ENCODE assay signal across 17 cellular contexts in genomic region chr11:95708681-95709080, GRCh38.
DNase-seq lines count a peak whose midpoint lies in the region; ATAC-seq, FAIRE-seq and TF ChIP-seq lines count a peak whose summit lies in the region.
"Had no signal": no experiment of that assay in that cellular context is flagged by ENCODE, and none has a peak within 500 bp of the region (broad histone marks: within the 10 kb centered on the region; RNA-seq: fewer than 3 reads in every experiment).

No MANE protein-coding gene starts in this region.

- no peaks in the 10 kb centered on the region for H3K27me3 Mint-ChIP-seq in Caco-2 (ENCODE audit: insufficient read depth, unreplicated experiment)

- H3K4me2 ChIP-seq in H1 (ENCODE audit: insufficient read depth in 1 of 2, low read depth in 2 of 2, low read length in 2 of 2), result no peak overlapping the region
- no peak overlapping the region for H3K4me2 ChIP-seq in neuronal stem cell (ENCODE audit: insufficient read depth, low read length, poor library complexity, severe bottlenecking)

- H3K27me3 ChIP-seq in Caco-2 (replicated peaks; ENCODE audit: control insufficient read depth, insufficient read depth, low read length) (no peaks in the 10 kb centered on the region), H1 (replicated peaks in 1 of 4; ENCODE audit: control insufficient read depth in 3 of 4, extremely low read depth in 1 of 4, insufficient read depth in 3 of 4, low read length in 3 of 4) (peaks cover 0 to 1% (median 0%) of the 10 kb centered on the region in 4 experiments; a peak in 1 of 7 replicates), neuronal stem cell (ENCODE audit: control insufficient read depth in 3 of 3, insufficient read depth in 3 of 3, low read depth in 1 of 3, low read length in 3 of 3) (no peaks in the 10 kb centered on the region)

- DNase-seq in Caco-2, result peak; percentile 52 to 63
- DNase-seq in ELF-1 (ENCODE audit: low read depth, low spot score), result peak; percentile 16
- DNase-seq in H1 (ENCODE audit: low read depth in 1 of 2, low spot score in 2 of 2), result no peak
- peak; percentile 27 for DNase-seq in neuronal stem cell (ENCODE audit: low spot score)
- no peak for DNase-seq in Kasumi-1 (lab: John Stamatoyannopoulos, UW)
- no peak for DNase-seq in retina
- DNase-seq: C1 segment of cervical spinal cord; CD4-positive, alpha-beta memory T cell; COR-L47; DMS153; DND-41; GDM1; GM23248; H9; HFFc6 had no signal

- intact Hi-C loops in Caco-2 (cut with micrococcal nuclease; ENCODE audit: unreplicated experiment), result loop anchor here (1.0 to 5.0 kb wide), 4 partner anchors 56 to 641 kb away; partner anchors contain the start of gene SRSF8

- POLR2A ChIA-PET in Caco-2 (lab: Charles Lee), result interaction anchor here (1.1 kb wide), 1 partner anchor 477 kb away, joined by 3 read pairs; the partner anchor contains the start of gene SESN3
- POLR2A ChIA-PET in H1 (lab: Charles Lee; ENCODE audit: partially characterized antibody), result no interaction called here

- peaks cover 24% of the 10 kb centered on the region for H3K4me1 Mint-ChIP-seq in Caco-2 (ENCODE audit: low read depth, unreplicated experiment)

- H3K23me2 ChIP-seq in H1 (ENCODE audit: low read depth, low read length), result no peaks in the 10 kb centered on the region

- TF ChIP-seq RAD21 in H1 (IDR thresholded peaks at IDR 0.05 in 1 of 2, conservative IDR thresholded peaks at IDR 0.05 in 1 of 2; ENCODE audit: low read depth in 2 of 2, low read length in 2 of 2), result no peak

- H3K9me3 ChIP-seq in Caco-2 (no peaks in the 10 kb centered on the region), H1 (ENCODE audit: insufficient read depth in 2 of 2, low read depth in 1 of 2, low read length in 1 of 2) (no peaks in the 10 kb centered on the region), neuronal stem cell (replicated peaks in 1 of 2; ENCODE audit: control insufficient read depth in 2 of 2, insufficient read depth in 1 of 2, low read depth in 1 of 2, low read length in 2 of 2) (no peaks in the 10 kb centered on the region)

- no peak overlapping the region for H3K56ac ChIP-seq in H1 (replicated peaks; ENCODE audit: insufficient read length, low read depth, low read length)

- TF ChIP-seq EP300 in H1 (IDR thresholded peaks at IDR 0.05; ENCODE audit: borderline replicate concordance in 1 of 2, low read depth in 2 of 2, low read length in 2 of 2), result no peak

- H3K79me2 ChIP-seq in H1 (ENCODE audit: control insufficient read depth in 1 of 2, insufficient read depth in 2 of 2, low read length in 2 of 2), result no peaks in the 10 kb centered on the region

- no peak overlapping the region for H3K4ac ChIP-seq in H1 (replicated peaks; ENCODE audit: insufficient read length, low read depth, low read length)
- no peak overlapping the region for H3K4ac ChIP-seq in neuronal stem cell (ENCODE audit: low read length)

- TF ChIP-seq CTCF in Caco-2 (IDR thresholded peaks at IDR 0.05; ENCODE audit: insufficient read depth in 1 of 2, low read depth in 1 of 2, low read length in 1 of 2, severe bottlenecking in 1 of 2, unreplicated experiment in 1 of 2), result no peak
- TF ChIP-seq CTCF in H1 (IDR thresholded peaks at IDR 0.05; ENCODE audit: control extremely low read depth in 1 of 3, insufficient read depth in 1 of 3, low read depth in 1 of 3, low read length in 3 of 3), result no peak

- no peaks in the 10 kb centered on the region for H4K20me1 ChIP-seq in H1 (replicated peaks in 1 of 2; ENCODE audit: control insufficient read depth in 1 of 2, insufficient read depth in 2 of 2, low read length in 2 of 2)

- H4K5ac ChIP-seq in H1 (ENCODE audit: insufficient read length, low read depth, low read length), result no peak overlapping the region

- H2AFZ ChIP-seq in H1 (ENCODE audit: low read length), result no peak overlapping the region
- no peak overlapping the region for H2AFZ ChIP-seq in neuronal stem cell (ENCODE audit: low read length)
- H2AFZ ChIP-seq: GM23248 had no signal

- CTCF ChIA-PET in Caco-2 (lab: Charles Lee) (interaction anchor here (1.1 to 6.3 kb wide), 2 partner anchors 345 to 555 kb away, joined by 3 to 67 read pairs; no protein-coding TSS in a partner anchor), H1 (lab: Charles Lee; ENCODE audit: partially characterized antibody) (interaction anchor here (0.6 to 23.9 kb wide), 12 partner anchors 9 to 555 kb away, joined by 3 to 407 read pairs (median 5); no protein-coding TSS in a partner anchor)

- H2BK120ac ChIP-seq in H1 (replicated peaks; ENCODE audit: low read depth, low read length), result no peak overlapping the region
- H2BK120ac ChIP-seq in neuronal stem cell (ENCODE audit: low read depth, low read length), result no peak overlapping the region

- H3K27ac ChIP-seq in H1 (ENCODE audit: low read depth, low read length), result no peak overlapping the region
- H3K27ac ChIP-seq in neuronal stem cell (replicated peaks; ENCODE audit: low read length), result peak overlapping the region; percentile 24
- H3K27ac ChIP-seq: GM23248 had no signal

- H3K27ac Mint-ChIP-seq in Caco-2 (ENCODE audit: unreplicated experiment), result peak overlapping the region; percentile 40
- H3K27ac Mint-ChIP-seq: H9, HFFc6 had no signal

- peaks cover 30% of the 10 kb centered on the region for H3K4me1 ChIP-seq in Caco-2
- H3K4me1 ChIP-seq in H1 (replicated peaks in 1 of 4; ENCODE audit: control insufficient read depth in 3 of 4, insufficient read depth in 4 of 4, low read length in 3 of 4), result 0 out of 7 replicates have a peak, but pooled peaks cover 0 to 2% (median 0%) of the 10 kb centered on the region in 4 experiments
- H3K4me1 ChIP-seq in neuronal stem cell (ENCODE audit: control insufficient read depth in 2 of 2, insufficient read depth in 1 of 2, low read depth in 1 of 2, low read length in 2 of 2), result peaks cover 6% of the 10 kb centered on the region in 2 donors

- BruUV-seq in Caco-2 (replicated peaks; lab: Mats Ljungman, UMichigan), result no TSS peak

- H3K4me3 ChIP-seq in Caco-2 (ENCODE audit: low read depth, low read length), result no peak overlapping the region
- H3K4me3 ChIP-seq in H1 (ENCODE audit: extremely low read depth in 1 of 4, insufficient read depth in 2 of 4, low read depth in 3 of 4, low read length in 4 of 4), result no peak overlapping the region
- no peak overlapping the region for H3K4me3 ChIP-seq in neuronal stem cell (ENCODE audit: low read length in 2 of 2)
- H3K4me3 ChIP-seq: GM12878, GM23248 had no signal

- WGBS in H1 (ENCODE audit: extremely low coverage in 1 of 2, insufficient coverage in 1 of 2, insufficient read length in 1 of 2, insufficient replicate concordance in 2 of 2, low coverage in 1 of 2, low lambda C conversion rate in 2 of 2, missing lambda C conversion rate in 1 of 2), 2 experiments, result 89% methylated on average over 1 of the region's 1 CpG; no CpG with 5 or more reads in 1 of the 2 experiments
- no CpG with 5 or more reads among the region's 1 CpG for WGBS in neuronal stem cell (ENCODE audit: extremely low coverage in 2 of 2, insufficient read length in 2 of 2, insufficient replicate concordance in 1 of 2), 2 donors

- H3K9ac ChIP-seq in H1 (replicated peaks in 1 of 4; ENCODE audit: extremely low read depth in 1 of 4, low read depth in 3 of 4, low read length in 3 of 4) (no peak overlapping the region), neuronal stem cell (ENCODE audit: low read depth, low read length, poor library complexity) (no peak overlapping the region)
- H3K9ac ChIP-seq: GM23248 had no signal

- no peaks in the 10 kb centered on the region for H3K9me3 Mint-ChIP-seq in Caco-2 (ENCODE audit: unreplicated experiment)
- H3K9me3 Mint-ChIP-seq: CD4-positive, alpha-beta memory T cell; H9; HFFc6 had no signal

- H2BK15ac ChIP-seq in H1 (ENCODE audit: low read length) (no peak overlapping the region), neuronal stem cell (ENCODE audit: low read length) (no peak overlapping the region)

- H2BK5ac ChIP-seq in H1 (ENCODE audit: low read depth, low read length) (no peak overlapping the region), neuronal stem cell (ENCODE audit: low read length) (no peak overlapping the region)

- H3K23ac ChIP-seq in H1 (ENCODE audit: insufficient read length) (no peak overlapping the region), neuronal stem cell (ENCODE audit: low read depth, low read length, poor library complexity) (no peak overlapping the region)

- H3K36me3 ChIP-seq in Caco-2 (ENCODE audit: control insufficient read depth, insufficient read depth, low read length) (no peaks in the 10 kb centered on the region), H1 (ENCODE audit: control insufficient read depth in 2 of 4, insufficient read depth in 4 of 4, low read length in 3 of 4) (no peaks in the 10 kb centered on the region), neuronal stem cell (replicated peaks in 1 of 2; ENCODE audit: control insufficient read depth in 2 of 2, insufficient read depth in 2 of 2, low read length in 2 of 2) (no peaks in the 10 kb centered on the region)

- TF ChIP-seq POLR2A in H1 (IDR thresholded peaks at IDR 0.05; ENCODE audit: control extremely low read depth in 1 of 2, low read depth in 2 of 2, low read length in 2 of 2), result no peak

- H2BK12ac ChIP-seq in H1 (ENCODE audit: low read depth, low read length), result no peak overlapping the region
- no peak overlapping the region for H2BK12ac ChIP-seq in neuronal stem cell (ENCODE audit: low read length)

- peak overlapping the region; percentile 0 for H3K4me3 Mint-ChIP-seq in Caco-2 (ENCODE audit: unreplicated experiment)
- H3K4me3 Mint-ChIP-seq: H9, HFFc6 had no signal

- H3K14ac ChIP-seq in H1 (ENCODE audit: insufficient read length) (no peak overlapping the region), neuronal stem cell (ENCODE audit: low read length) (no peak overlapping the region)

- 0 out of 2 replicates have a peak overlapping the region, but pooled peaks have one; percentile 19 for H2BK20ac ChIP-seq in H1 (ENCODE audit: low read length)

- no peak overlapping the region for H4K91ac ChIP-seq in H1 (replicated peaks; ENCODE audit: insufficient read length, low read length)
- H4K91ac ChIP-seq in neuronal stem cell (ENCODE audit: low read depth, low read length, poor library complexity), result no peak overlapping the region

- no peak for ATAC-seq in HG02938 (IDR thresholded peaks at IDR 0.05; ENCODE audit: unreplicated experiment)
- ATAC-seq: GM12878 had no signal

- no peaks in the 10 kb centered on the region for H3K79me1 ChIP-seq in H1 (ENCODE audit: low read depth, low read length)
- H3K79me1 ChIP-seq in neuronal stem cell (ENCODE audit: low read depth, low read length), result no peaks in the 10 kb centered on the region

- no peak overlapping the region for H2AK5ac ChIP-seq in H1 (ENCODE audit: low read depth, low read length)
- H2AK5ac ChIP-seq in neuronal stem cell (ENCODE audit: low read depth, low read length), result no peak overlapping the region

- no peak overlapping the region for H4K8ac ChIP-seq in H1 (ENCODE audit: extremely low read depth, insufficient read depth, low read length)
- H4K8ac ChIP-seq in neuronal stem cell (ENCODE audit: low read depth, low read length), result no peak overlapping the region

- H3K18ac ChIP-seq in H1 (ENCODE audit: extremely low read depth, low read length) (no peak overlapping the region), neuronal stem cell (ENCODE audit: low read length) (no peak overlapping the region)

- no peaks in the 10 kb centered on the region for H3K36me3 Mint-ChIP-seq in Caco-2 (ENCODE audit: insufficient read depth, unreplicated experiment)
- H3K36me3 Mint-ChIP-seq: CD4-positive, alpha-beta memory T cell had no signal

- no peak for FAIRE-seq in H1 (lab: Jason Lieb, UNC)
- FAIRE-seq: GM12878 had no signal

Comparison
In these comparisons a context has a peak if more than half of its experiments do, and no peak if none do; other contexts are left out.
1. DNase-seq: peak in Caco-2 (2 of 2), ELF-1 (single experiment) and neuronal stem cell (single experiment); none in H1 (0 of 2), Kasumi-1 (0 of 2) and retina (single experiment).